1 cellular context compared by ENCODE assay signal in genomic region chr12:122104844-122105243, GRCh38.
TF ChIP-seq lines count a peak whose summit lies in the region.

No MANE protein-coding gene starts in this region.

TF ChIP-seq in K562, 482 proteins besides CTCF, POLR2A, EP300 and RAD21 (continued from another document):
- no peak for TF ChIP-seq TFE3 (CRISPR knock-in tag; IDR thresholded peaks at IDR 0.05)
- TF ChIP-seq PYGO2 (tag; IDR thresholded peaks at IDR 0.05) = no peak
- TF ChIP-seq CHAMP1 (IDR thresholded peaks at IDR 0.05) = no peak
- TF ChIP-seq RFX5 (IDR thresholded peaks at IDR 0.05; ENCODE audit: low read depth, low read length) = no peak
- 0 out of 2 replicates have a peak, but pooled peaks have one; percentile 17 for TF ChIP-seq BHLHE40 (IDR thresholded peaks at IDR 0.05; ENCODE audit: low read length)
TF ChIP-seq in K562: peak in this region for 1.
